ENCODE assay signal across 8 cellular contexts in the genomic region with DNA sequence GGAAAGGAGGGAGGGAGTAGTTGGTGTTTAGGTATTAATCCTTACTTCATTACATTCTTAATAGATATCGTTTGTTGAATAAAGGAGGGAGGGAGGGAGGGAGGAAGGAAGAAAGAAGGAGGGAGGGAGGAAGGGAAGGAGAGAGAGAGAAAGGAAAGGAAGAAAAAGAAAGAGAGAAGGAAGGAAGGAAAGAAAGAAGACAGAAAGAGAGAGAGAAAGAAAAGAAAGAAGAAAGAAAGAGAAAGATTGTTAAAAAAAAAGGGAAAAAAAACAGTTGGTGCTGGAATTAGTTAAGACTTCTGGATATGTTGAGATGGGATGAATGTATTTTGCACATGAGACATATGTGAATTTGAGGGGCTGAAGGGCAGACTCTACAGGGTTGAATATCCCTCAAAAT.
"Had no signal": no experiment of that assay in that cellular context is flagged by ENCODE, and none has a peak within 500 bp of the region (broad histone marks: within the 10 kb centered on the region; RNA-seq: fewer than 3 reads in every experiment).

No MANE protein-coding gene starts in this region.

- ATAC-seq: GM12878 had no signal

- H3K4me3 ChIP-seq: GM12878 had no signal

- FAIRE-seq: G401.6, GM12878, GM12891, GM12892, GM18507, GM19239 had no signal

- DNase-seq: GDM1, GF-D8 had no signal
